13 cellular contexts compared by ENCODE assay signal in genomic region chr5:73039082-73039481, GRCh38.
A peak's percentile ranks its signal among the peaks of the same experiment; 100 is the strongest.
DNase-seq lines count a peak whose midpoint lies in the region; ATAC-seq and TF ChIP-seq lines count a peak whose summit lies in the region.
"Had no signal": no experiment of that assay in that cellular context is flagged by ENCODE, and none has a peak within 500 bp of the region (broad histone marks: within the 10 kb centered on the region; RNA-seq: fewer than 3 reads in every experiment).

No MANE protein-coding gene starts in this region.

- no TSS peak for BruUV-seq in Caco-2 (replicated peaks; lab: Mats Ljungman, UMichigan)

- peak; percentile 60 for DNase-seq in EL
- DNase-seq in Jurkat, Clone E6-1 (ENCODE audit: low read depth, low spot score), result peak; percentile 68
- peak; percentile 41 for DNase-seq in OCI-M1 (lab: John Stamatoyannopoulos, UW)
- peak; percentile 55 for DNase-seq in iPS-NIHi11 (ENCODE audit: low spot score)
- no peak for DNase-seq in Caco-2
- DNase-seq in CD8-positive, alpha-beta T cell, result no peak
- no peak for DNase-seq in DMS79 treated with DMSO at 0.1 percent for 48 hours (lab: John Stamatoyannopoulos, UW)
- no peak for DNase-seq in stimulated activated naive CD4-positive, alpha-beta T cell treated with Interleukin-2 at 50 U/mL for 16 hours (lab: John Stamatoyannopoulos, UW)
- DNase-seq: activated CD4-positive, alpha-beta T cell treated with anti-CD3 and anti-CD28 coated beads, Interleukin-2, amount 10 ng/mL, durations not matched to agents 7 days and 5 days; brain microvascular endothelial cell; effector memory CD8-positive, alpha-beta T cell; MG63 had no signal

- no peak overlapping the region for H3K4me3 ChIP-seq in Jurkat, Clone E6-1 (ENCODE audit: low read length)
- H3K4me3 ChIP-seq in Caco-2 (ENCODE audit: low read depth, low read length), result no peak overlapping the region
- no peak overlapping the region for H3K4me3 ChIP-seq in CD8-positive, alpha-beta T cell (ENCODE audit: low read depth, low read length)
- H3K4me3 ChIP-seq: MG63 had no signal

- intact Hi-C loops in Caco-2 (cut with micrococcal nuclease; ENCODE audit: unreplicated experiment), result no loop called here
- intact Hi-C loops in CD8-positive, alpha-beta T cell (cut with DNase I, micrococcal nuclease), result no loop called here

- CTCF ChIA-PET in Caco-2 (lab: Charles Lee), result no interaction called here
- CTCF ChIA-PET in CD8-positive, alpha-beta T cell (lab: Charles Lee), result no interaction called here

- no peaks in the 10 kb centered on the region for H3K27me3 ChIP-seq in Caco-2 (replicated peaks; ENCODE audit: control insufficient read depth, insufficient read depth, low read length)
- no peaks in the 10 kb centered on the region for H3K27me3 ChIP-seq in CD8-positive, alpha-beta T cell (ENCODE audit: insufficient read depth, low read length)
- H3K27me3 ChIP-seq: brain microvascular endothelial cell, MG63 had no signal

- H3K27me3 Mint-ChIP-seq in Caco-2 (ENCODE audit: insufficient read depth, unreplicated experiment), result no peaks in the 10 kb centered on the region
- no peaks in the 10 kb centered on the region for H3K27me3 Mint-ChIP-seq in CD8-positive, alpha-beta T cell (ENCODE audit: low read depth)
- H3K27me3 Mint-ChIP-seq: activated CD4-positive, alpha-beta T cell treated with anti-CD3 and anti-CD28 coated beads, Interleukin-2, amount 10 ng/mL, durations not matched to agents 7 days and 5 days; effector memory CD8-positive, alpha-beta T cell had no signal

- POLR2A ChIA-PET in Caco-2 (lab: Charles Lee), result no interaction called here
- POLR2A ChIA-PET in CD8-positive, alpha-beta T cell (lab: Charles Lee), result no interaction called here

- no peaks in the 10 kb centered on the region for H3K4me1 Mint-ChIP-seq in Caco-2 (ENCODE audit: low read depth, unreplicated experiment)
- H3K4me1 Mint-ChIP-seq in CD8-positive, alpha-beta T cell (ENCODE audit: low read depth), result no peaks in the 10 kb centered on the region
- H3K4me1 Mint-ChIP-seq: activated CD4-positive, alpha-beta T cell treated with anti-CD3 and anti-CD28 coated beads, Interleukin-2, amount 10 ng/mL, durations not matched to agents 7 days and 5 days had no signal

- no peak overlapping the region for H3K27ac Mint-ChIP-seq in Caco-2 (ENCODE audit: unreplicated experiment)
- H3K27ac Mint-ChIP-seq in CD8-positive, alpha-beta T cell, result no peak overlapping the region
- H3K27ac Mint-ChIP-seq: activated CD4-positive, alpha-beta T cell treated with anti-CD3 and anti-CD28 coated beads, Interleukin-2, amount 10 ng/mL, durations not matched to agents 7 days and 5 days; effector memory CD8-positive, alpha-beta T cell had no signal

- TF ChIP-seq CTCF in Caco-2 (IDR thresholded peaks at IDR 0.05; ENCODE audit: insufficient read depth in 1 of 2, low read depth in 1 of 2, low read length in 1 of 2, severe bottlenecking in 1 of 2, unreplicated experiment in 1 of 2), result no peak
- no peak for TF ChIP-seq CTCF in CD8-positive, alpha-beta T cell (IDR thresholded peaks at IDR 0.05)

- H3K36me3 ChIP-seq in Caco-2 (ENCODE audit: control insufficient read depth, insufficient read depth, low read length), result peaks cover 1% of the 10 kb centered on the region; the same call in 1 of the 2 replicates
- H3K36me3 ChIP-seq in CD8-positive, alpha-beta T cell (ENCODE audit: insufficient read depth, low read length), result no peaks in the 10 kb centered on the region
- H3K36me3 ChIP-seq: MG63 had no signal

- H3K9me3 Mint-ChIP-seq in Caco-2 (ENCODE audit: unreplicated experiment), result no peaks in the 10 kb centered on the region
- H3K9me3 Mint-ChIP-seq in CD8-positive, alpha-beta T cell, result no peaks in the 10 kb centered on the region
- H3K9me3 Mint-ChIP-seq: activated CD4-positive, alpha-beta T cell treated with anti-CD3 and anti-CD28 coated beads, Interleukin-2, amount 10 ng/mL, durations not matched to agents 7 days and 5 days; effector memory CD8-positive, alpha-beta T cell had no signal

- H3K4me1 ChIP-seq in Caco-2, result 0 out of 2 replicates have a peak, but pooled peaks cover 12% of the 10 kb centered on the region
- no peaks in the 10 kb centered on the region for H3K4me1 ChIP-seq in CD8-positive, alpha-beta T cell (ENCODE audit: insufficient read depth, low read length)

- H3K36me3 Mint-ChIP-seq in Caco-2 (ENCODE audit: insufficient read depth, unreplicated experiment), result peaks cover 19% of the 10 kb centered on the region
- H3K36me3 Mint-ChIP-seq in CD8-positive, alpha-beta T cell, result no peaks in the 10 kb centered on the region

- no peaks in the 10 kb centered on the region for H3K9me3 ChIP-seq in Caco-2
- no peaks in the 10 kb centered on the region for H3K9me3 ChIP-seq in CD8-positive, alpha-beta T cell (ENCODE audit: low read length)
- H3K9me3 ChIP-seq: MG63 had no signal

- ATAC-seq in CD8-positive, alpha-beta T cell, result no peak
- ATAC-seq: effector memory CD8-positive, alpha-beta T cell had no signal

- no peak overlapping the region for H3K27ac ChIP-seq in CD8-positive, alpha-beta T cell (ENCODE audit: low read depth, low read length)
- H3K27ac ChIP-seq: brain microvascular endothelial cell, C4-2B had no signal

- no peak overlapping the region for H3K4me3 Mint-ChIP-seq in Caco-2 (ENCODE audit: unreplicated experiment)
- H3K4me3 Mint-ChIP-seq in CD8-positive, alpha-beta T cell, result no peak overlapping the region
- H3K4me3 Mint-ChIP-seq: activated CD4-positive, alpha-beta T cell treated with anti-CD3 and anti-CD28 coated beads, Interleukin-2, amount 10 ng/mL, durations not matched to agents 7 days and 5 days; effector memory CD8-positive, alpha-beta T cell had no signal

Comparison
In these comparisons a context has a peak if more than half of its experiments do, and no peak if none do; other contexts are left out.
1. DNase-seq: peak in EL (single experiment), Jurkat, Clone E6-1 (single experiment), OCI-M1 (single experiment) and iPS-NIHi11 (single experiment); none in Caco-2 (0 of 2), CD8-positive, alpha-beta T cell (0 of 7), DMS79 treated with DMSO at 0.1 percent for 48 hours (single experiment) and stimulated activated naive CD4-positive, alpha-beta T cell treated with Interleukin-2 at 50 U/mL for 16 hours (single experiment).